In genomic region chr1:160357286-160358002, GRCh38 we compare ENCODE assay signal across 16 cellular contexts. TPM values are rescaled to one million over a fixed set of nuclear protein-coding genes. Genes with fewer than 3 reads are reported as not detected.
"Had no signal": no experiment of that assay in that cellular context is flagged by ENCODE, and none has a peak within 500 bp of the region (broad histone marks: within the 10 kb centered on the region; RNA-seq: fewer than 3 reads in every experiment).

No MANE protein-coding gene starts in this region.

- H3K9me3 Mint-ChIP-seq: effector memory CD8-positive, alpha-beta T cell; neural crest cell; stimulated activated naive CD8-positive, alpha-beta T cell treated with anti-CD3 and anti-CD28 coated beads, Interleukin-15, amount 100 ng/mL, for 72 hours; T-helper 1 cell treated with Interleukin-12 subunit alpha and Interleukin-12 subunit beta and Interleukin-4 antibody, amounts not matched to agents 30 μg/mL and 1 μg/mL, for 36 hours had no signal

- H3K9me3 ChIP-seq: adrenal gland, body of pancreas, heart left ventricle, left lung, ovary, thoracic aorta had no signal

- H3K36me3 ChIP-seq: ovary had no signal

- ATAC-seq: body of pancreas; effector memory CD8-positive, alpha-beta T cell; heart left ventricle; left lung; SK-N-SH treated with all-trans-retinoic acid at 6 μM for 48 hours; stimulated activated naive CD8-positive, alpha-beta T cell treated with anti-CD3 and anti-CD28 coated beads, Interleukin-15, amount 100 ng/mL, for 72 hours had no signal

- H3K4me3 Mint-ChIP-seq: effector memory CD8-positive, alpha-beta T cell; neural crest cell; stimulated activated naive CD8-positive, alpha-beta T cell treated with anti-CD3 and anti-CD28 coated beads, Interleukin-15, amount 100 ng/mL, for 72 hours; T-helper 1 cell treated with Interleukin-12 subunit alpha and Interleukin-12 subunit beta and Interleukin-4 antibody, amounts not matched to agents 30 μg/mL and 1 μg/mL, for 36 hours had no signal

- H3K27ac ChIP-seq: adrenal gland, body of pancreas, epithelial cell of prostate, heart left ventricle, left lung, ovary, thoracic aorta had no signal

- DNase-seq: activated CD4-positive, alpha-beta T cell treated with anti-CD3 and anti-CD28 coated beads, Interleukin-2, amount 50 U/mL, for 48 hours; adrenal gland; body of pancreas; effector memory CD8-positive, alpha-beta T cell; heart left ventricle; left lung; mesenchymal stem cell; ovary; stimulated activated CD4-positive, alpha-beta T cell treated with anti-CD3 and anti-CD28 coated beads, Interleukin-2, amount 100 ng/mL, for 48 hours; stimulated activated naive CD8-positive, alpha-beta T cell treated with anti-CD3 and anti-CD28 coated beads, Interleukin-15, amount 100 ng/mL, for 72 hours had no signal

- H3K27me3 ChIP-seq: adrenal gland, body of pancreas, heart left ventricle, left lung, ovary had no signal

- H3K4me3 ChIP-seq: adrenal gland, body of pancreas, heart left ventricle, left lung, ovary, thoracic aorta had no signal

- H3K27me3 Mint-ChIP-seq: effector memory CD8-positive, alpha-beta T cell; stimulated activated naive CD8-positive, alpha-beta T cell treated with anti-CD3 and anti-CD28 coated beads, Interleukin-15, amount 100 ng/mL, for 72 hours had no signal

- H3K4me1 ChIP-seq: adrenal gland, body of pancreas, left lung had no signal

- H3K27ac Mint-ChIP-seq: effector memory CD8-positive, alpha-beta T cell; T-helper 1 cell treated with Interleukin-12 subunit alpha and Interleukin-12 subunit beta and Interleukin-4 antibody, amounts not matched to agents 30 μg/mL and 1 μg/mL, for 36 hours had no signal

RNA-seq across cellular contexts. Expression of gene NHLH1, which starts 9.4 kb away (rescaled TPM):
- total RNA-seq: body of pancreas, urinary bladder had no signal
